In genomic region chr11:111408789-111409727, GRCh38 we compare ENCODE assay signal across 14 cellular contexts. TPM values are rescaled to one million over a fixed set of nuclear protein-coding genes. Genes with fewer than 3 reads are reported as not detected.
DNase-seq lines count a peak whose midpoint lies in the region; ATAC-seq, FAIRE-seq and TF ChIP-seq lines count a peak whose summit lies in the region.
"Had no signal": no experiment of that assay in that cellular context is flagged by ENCODE, and none has a peak within 500 bp of the region (broad histone marks: within the 10 kb centered on the region; RNA-seq: fewer than 3 reads in every experiment).

No MANE protein-coding gene starts in this region.

- no peak overlapping the region for H2BK120ac ChIP-seq in mesendoderm (ENCODE audit: low read depth, low read length)

- H3K9ac ChIP-seq in mesendoderm (ENCODE audit: low read length), result no peak overlapping the region

- no peak overlapping the region for H3K23ac ChIP-seq in mesendoderm (ENCODE audit: low read length)

- H3K18ac ChIP-seq in mesendoderm (ENCODE audit: low read length), result no peak overlapping the region

- H4K5ac ChIP-seq in mesendoderm (ENCODE audit: low read length), result no peak overlapping the region

- DNase-seq in GM12892 (ENCODE audit: insufficient read length), result no peak
- DNase-seq in cardiac fibroblast (ENCODE audit: low read depth in 2 of 2), result peak; percentile 19 to 48
- no peak for DNase-seq in mesendoderm
- DNase-seq in GF-D8 (lab: John Stamatoyannopoulos, UW), result no peak
- no peak for DNase-seq in stimulated activated CD4-positive, alpha-beta T cell treated with anti-CD3 and anti-CD28 coated beads, Interleukin-1b, Interleukin-23, amount 100 ng/mL, for 48 hours
- DNase-seq in NCI-H446 treated with DMSO at 0.1 percent for 48 hours (lab: John Stamatoyannopoulos, UW), result no peak
- DNase-seq: DMS79 treated with DMSO at 0.1 percent for 48 hours, glutamatergic neuron, NCI-H187 treated with DMSO at 0.1 percent for 48 hours had no signal

- H3K4me2 ChIP-seq in mesendoderm (ENCODE audit: low read length), result no peak overlapping the region

- WGBS in mesendoderm (ENCODE audit: extremely low coverage, insufficient coverage, low lambda C conversion rate), result no CpG with 5 or more reads among the region's 6 CpGs

- H3K4me1 Mint-ChIP-seq in IgD-negative memory B cell, result peaks cover 58 to 60% (median 59%) of the 10 kb centered on the region in 3 donors
- H3K4me1 Mint-ChIP-seq: brain, nephron had no signal

- H3K4me3 ChIP-seq in cardiac fibroblast (replicated peaks in 1 of 2; ENCODE audit: low read depth in 2 of 2, low read length in 2 of 2), result no peak overlapping the region
- no peak overlapping the region for H3K4me3 ChIP-seq in mesendoderm (ENCODE audit: low read length)

- H3K27me3 ChIP-seq in mesendoderm (ENCODE audit: insufficient read depth, low read length, poor library complexity), result no peaks in the 10 kb centered on the region

- no peaks in the 10 kb centered on the region for H3K36me3 ChIP-seq in mesendoderm (ENCODE audit: control insufficient read depth, insufficient read depth, low read length)

- no peak overlapping the region for H4K8ac ChIP-seq in mesendoderm (ENCODE audit: low read depth, low read length)

- H2AK5ac ChIP-seq in mesendoderm (ENCODE audit: low read length), result no peak overlapping the region

- no peaks in the 10 kb centered on the region for H3K4me1 ChIP-seq in mesendoderm (ENCODE audit: control insufficient read depth, low read depth, low read length)

- no peak overlapping the region for H2BK15ac ChIP-seq in mesendoderm (replicated peaks; ENCODE audit: low read depth)

- H3K79me1 ChIP-seq in mesendoderm (ENCODE audit: low read length), result no peaks in the 10 kb centered on the region

- H3K27me3 Mint-ChIP-seq in IgD-negative memory B cell, result no peaks in the 10 kb centered on the region

- peak overlapping the region in 2 of 4 donors; percentile 71 to 75 for H3K4me3 Mint-ChIP-seq in IgD-negative memory B cell
- H3K4me3 Mint-ChIP-seq: brain, nephron had no signal

- peak; percentile 100 for FAIRE-seq in GM12892 (lab: Jason Lieb, UNC)
- FAIRE-seq: TTC549 had no signal

- no peak overlapping the region for H3K56ac ChIP-seq in mesendoderm (ENCODE audit: low read length)

- H3K36me3 Mint-ChIP-seq in IgD-negative memory B cell, result no peaks in the 10 kb centered on the region
- H3K36me3 Mint-ChIP-seq: brain had no signal

- H3K4ac ChIP-seq in mesendoderm (ENCODE audit: low read depth, low read length), result no peak overlapping the region

- no peak overlapping the region for H2BK5ac ChIP-seq in mesendoderm (ENCODE audit: low read length)

- H3K79me2 ChIP-seq in mesendoderm (ENCODE audit: control insufficient read depth, insufficient read depth, low read length), result no peaks in the 10 kb centered on the region

- H3K9me3 Mint-ChIP-seq in IgD-negative memory B cell, result peaks cover 0 to 2% (median 0%) of the 10 kb centered on the region in 3 donors
- H3K9me3 Mint-ChIP-seq: brain, nephron had no signal

- ATAC-seq in GM21737 (IDR thresholded peaks at IDR 0.05; ENCODE audit: unreplicated experiment), result peak; percentile 26

- no peak for TF ChIP-seq CTCF in cardiac fibroblast (IDR thresholded peaks at IDR 0.05; ENCODE audit: low read depth, low read length)

- no peak overlapping the region for H3K27ac ChIP-seq in mesendoderm (ENCODE audit: low read depth, low read length)

- TF ChIP-seq POLR2A in GM12892 (IDR thresholded peaks at IDR 0.05; ENCODE audit: low read depth, low read length), result no peak

- H3K27ac Mint-ChIP-seq in IgD-negative memory B cell, result peak overlapping the region in 2 of 3 donors; percentile 47 to 91
- H3K27ac Mint-ChIP-seq: brain, nephron had no signal

RNA-seq across cellular contexts. Expression of gene POU2AF1, which starts 30.0 kb away (rescaled TPM):
- 151 TPM for polyA plus RNA-seq in GM12892 (2012; ENCODE audit: missing spikeins)
- 194 TPM for polyA plus RNA-seq in IgD-negative memory B cell
- 0.07 TPM for polyA plus RNA-seq in mesendoderm (2013, experiment 1 of 2)
- polyA plus RNA-seq in mesendoderm (2013, experiment 2 of 2), result 0.11 TPM

Comparison
In these comparisons a context has a peak if more than half of its experiments do, and no peak if none do; other contexts are left out.
1. DNase-seq: peak in cardiac fibroblast (2 of 2); none in GM12892 (single experiment), mesendoderm (single experiment), GF-D8 (single experiment), stimulated activated CD4-positive, alpha-beta T cell treated with anti-CD3 and anti-CD28 coated beads, Interleukin-1b, Interleukin-23, amount 100 ng/mL, for 48 hours (single experiment) and NCI-H446 treated with DMSO at 0.1 percent for 48 hours (single experiment).